Comparison of ENCODE assay signal across 9 cellular contexts in genomic region chr2:11830708-11831301, GRCh38.
DNase-seq lines count a peak whose midpoint lies in the region; ATAC-seq, FAIRE-seq and TF ChIP-seq lines count a peak whose summit lies in the region.
"Had no signal": no experiment of that assay in that cellular context is flagged by ENCODE, and none has a peak within 500 bp of the region (broad histone marks: within the 10 kb centered on the region; RNA-seq: fewer than 3 reads in every experiment).

No MANE protein-coding gene starts in this region.

- in situ Hi-C loops in GM12878 (cut with MboI) = loop anchor here (5.0 to 25.0 kb wide), 2 partner anchors 456 to 886 kb away; partner anchors contain the start of gene TRIB2

- H3K9me3 ChIP-seq in cardiac muscle cell (ENCODE audit: low read depth) (no peaks in the 10 kb centered on the region), GM12878 (replicated peaks; ENCODE audit: control insufficient read depth, insufficient read depth, low read length) (peaks cover 2% of the 10 kb centered on the region), mucosa of stomach (ENCODE audit: control insufficient read depth, low read length) (no peaks in the 10 kb centered on the region), uterus (no peaks in the 10 kb centered on the region)

- TF ChIP-seq POLR2A in GM12878 (IDR thresholded peaks at IDR 0.05; ENCODE audit: low read depth, low read length) (no peak), uterus (IDR thresholded peaks at IDR 0.05) (no peak)

- RAD21 ChIA-PET in GM12878 (lab: Charles Lee; ENCODE audit: unreplicated experiment) = interaction anchor here (1.0 to 5.0 kb wide), 11 partner anchors 30 to 1176 kb away, joined by 3 to 48 read pairs (median 8); partner anchors contain the start of gene TRIB2

- no peaks in the 10 kb centered on the region for H4K20me1 ChIP-seq in GM12878 (ENCODE audit: control insufficient read depth, insufficient read depth)

- no peak for TF ChIP-seq RAD21 in GM12878 (IDR thresholded peaks at IDR 0.05; ENCODE audit: insufficient read depth, low read depth, low read length)

- no peak for TF ChIP-seq EP300 in GM12878 (IDR thresholded peaks at IDR 0.05; ENCODE audit: borderline replicate concordance in 1 of 2, control insufficient read depth in 1 of 2, low read depth in 2 of 2, low read length in 2 of 2)

- peaks cover 19% of the 10 kb centered on the region for H3K4me1 ChIP-seq in cardiac muscle cell (ENCODE audit: low read depth)
- peaks cover 27% of the 10 kb centered on the region for H3K4me1 ChIP-seq in GM12878 (ENCODE audit: control insufficient read depth, insufficient read depth, low read length)
- H3K4me1 ChIP-seq in mucosa of stomach (ENCODE audit: control insufficient read depth, insufficient read depth, low read length) = peaks cover 13% of the 10 kb centered on the region
- peaks cover 6 to 7% of the 10 kb centered on the region in 2 donors for H3K4me1 ChIP-seq in uterus

- H2AFZ ChIP-seq in GM12878 (ENCODE audit: control insufficient read depth, low read depth, low read length) = no peak overlapping the region

- no peaks in the 10 kb centered on the region for H3K27me3 ChIP-seq in cardiac muscle cell
- 0 out of 4 replicates have a peak, but pooled peaks cover 0 to 2% of the 10 kb centered on the region in 2 experiments for H3K27me3 ChIP-seq in GM12878 (replicated peaks in 1 of 2; ENCODE audit: control insufficient read depth in 2 of 2, insufficient read depth in 2 of 2, low read length in 1 of 2)
- no peaks in the 10 kb centered on the region for H3K27me3 ChIP-seq in mucosa of stomach (ENCODE audit: control insufficient read depth, insufficient read depth, low read length)
- no peaks in the 10 kb centered on the region for H3K27me3 ChIP-seq in uterus

- peak overlapping the region; percentile 69 for H3K27ac ChIP-seq in cardiac muscle cell
- H3K27ac ChIP-seq in GM12878 (ENCODE audit: control insufficient read depth, insufficient read depth) = peak overlapping the region; percentile 1; the same call in 1 of the 2 replicates
- peak overlapping the region; percentile 82 for H3K27ac ChIP-seq in uterus

- 35% methylated on average over 7 of the region's 7 CpGs for WGBS in GM12878 (ENCODE audit: insufficient coverage, insufficient replicate concordance, low lambda C conversion rate, missing lambda C conversion rate)

- CTCF ChIA-PET in GM12878 (lab: Yijun Ruan, JAX) = interaction anchor here (1.0 to 6.7 kb wide), 11 partner anchors 34 to 1177 kb away, joined by 3 to 65 read pairs (median 5); partner anchors contain the start of gene TRIB2

- H3K9ac ChIP-seq in GM12878 (ENCODE audit: control insufficient read depth, insufficient read depth, low read length) = no peak overlapping the region
- H3K9ac ChIP-seq in mucosa of stomach (ENCODE audit: low read length) = peak overlapping the region; percentile 49

- no peak overlapping the region; the same call in 1 of the 2 replicates for H3K4me2 ChIP-seq in GM12878 (ENCODE audit: control insufficient read depth, insufficient read depth)

- H3K4me3 ChIP-seq in cardiac muscle cell = no peak overlapping the region
- H3K4me3 ChIP-seq in GM12878 = no peak overlapping the region; the same call in 1 of the 2 replicates
- no peak overlapping the region for H3K4me3 ChIP-seq in mucosa of stomach (ENCODE audit: low read length)
- H3K4me3 ChIP-seq in uterus = peak overlapping the region; percentile 11 to 27

- no peak for ATAC-seq in left ventricle myocardium superior
- no peak for ATAC-seq in GM12878
- ATAC-seq in HG03108 (IDR thresholded peaks at IDR 0.05; ENCODE audit: unreplicated experiment) = no peak

- FAIRE-seq in GM12878 (lab: Jason Lieb, UNC) = no peak

- TF ChIP-seq CTCF in cardiac muscle cell (IDR thresholded peaks at IDR 0.05; ENCODE audit: low read depth, low read length) = no peak
- TF ChIP-seq CTCF in GM12878 (IDR thresholded peaks at IDR 0.05 in 2 of 3, conservative IDR thresholded peaks at IDR 0.05 in 1 of 3; ENCODE audit: control insufficient read depth in 2 of 3, extremely low read depth in 1 of 3, insufficient read depth in 1 of 3, low read depth in 3 of 3, low read length in 3 of 3) = no peak
- TF ChIP-seq CTCF in uterus (IDR thresholded peaks at IDR 0.05) = no peak

- DNase-seq in cardiac muscle cell (ENCODE audit: low read depth in 1 of 2, low spot score in 1 of 2) = no peak
- DNase-seq in left ventricle myocardium superior = no peak
- no peak for DNase-seq in GM12878 (ENCODE audit: low read depth, low spot score)
- no peak for DNase-seq in uterus
- DNase-seq in hepatic stellate cell (ENCODE audit: low spot score) = no peak
- DNase-seq in stimulated activated CD4-positive, alpha-beta T cell treated with anti-CD3 and anti-CD28 coated beads, Interleukin-4, amount 100 ng/mL, for 1 hour = no peak
- DNase-seq: effector CD8-positive, alpha-beta T cell had no signal

- SMC1A ChIA-PET in GM12878 (lab: Charles Lee; ENCODE audit: uncharacterized antibody, unreplicated experiment) = interaction anchor here (0.7 to 5.9 kb wide), 15 partner anchors 12 to 1176 kb away, joined by 3 to 48 read pairs (median 5); partner anchors contain the start of gene TRIB2

- POLR2A ChIA-PET in GM12878 (lab: Charles Lee) = no interaction called here

- H3K36me3 ChIP-seq in cardiac muscle cell = peaks cover 6% of the 10 kb centered on the region
- peaks cover 0 to 4% of the 10 kb centered on the region in 2 experiments; a peak in 3 of 4 replicates for H3K36me3 ChIP-seq in GM12878 (ENCODE audit: control insufficient read depth in 2 of 2, insufficient read depth in 2 of 2, low read length in 1 of 2)
- H3K36me3 ChIP-seq in mucosa of stomach (ENCODE audit: control insufficient read depth, insufficient read depth, low read length) = no peaks in the 10 kb centered on the region
- no peaks in the 10 kb centered on the region for H3K36me3 ChIP-seq in uterus

- no TSS peak for BruUV-seq in GM12878 (replicated peaks; lab: Mats Ljungman, UMichigan)

- H3K79me2 ChIP-seq in GM12878 (ENCODE audit: control insufficient read depth, insufficient read depth, low read length) = no peaks in the 10 kb centered on the region

- intact Hi-C loops in left ventricle myocardium superior (cut with micrococcal nuclease) = no loop called here
- intact Hi-C loops in GM12878 (cut with micrococcal nuclease; ENCODE audit: unreplicated experiment) = loop anchor here (1.0 to 10.0 kb wide), 8 partner anchors 32 to 1100 kb away; partner anchors contain the start of gene TRIB2
- intact Hi-C loops in uterus (cut with DNase I; ENCODE audit: low total_unique reads) = loop anchor here (10.0 kb wide), 1 partner anchor 1174 kb away; no protein-coding TSS in a partner anchor

TF ChIP-seq in GM12878, 131 proteins besides CTCF, POLR2A, EP300 and RAD21:
- TF ChIP-seq CHD1 (IDR thresholded peaks at IDR 0.05; ENCODE audit: low read depth, low read length) = no peak
- TF ChIP-seq ZBTB33 (IDR thresholded peaks at IDR 0.05) = 0 out of 2 replicates have a peak, but pooled peaks have one; percentile 5

Comparison
In these comparisons a context has a peak if more than half of its experiments do, and no peak if none do; other contexts are left out.
1. H3K27ac ChIP-seq: peak in every context shown above with its lines; median percentile 82 in uterus; 69 in cardiac muscle cell; 1 in GM12878.
2. H3K4me3 ChIP-seq: peak in uterus (2 of 2); none in cardiac muscle cell (single experiment), GM12878 (single experiment) and mucosa of stomach (single experiment).